In genomic region chr14:35818346-35819115, GRCh38 we compare ENCODE assay signal across 8 cellular contexts. TPM values are rescaled to one million over a fixed set of nuclear protein-coding genes. Genes with fewer than 3 reads are reported as not detected.
DNase-seq lines count a peak whose midpoint lies in the region; ATAC-seq and TF ChIP-seq lines count a peak whose summit lies in the region.

No MANE protein-coding gene starts in this region.

- H3K9me3 ChIP-seq in HEK293 (ENCODE audit: control insufficient read depth, insufficient read depth, low read depth, low read length): no peaks in the 10 kb centered on the region
- no peaks in the 10 kb centered on the region for H3K9me3 ChIP-seq in Peyer's patch
- no peaks in the 10 kb centered on the region for H3K9me3 ChIP-seq in mucosa of descending colon
- no peaks in the 10 kb centered on the region for H3K9me3 ChIP-seq in effector memory CD4-positive, alpha-beta T cell (ENCODE audit: control insufficient read depth, low read length)

- H3K27me3 ChIP-seq in Peyer's patch: no peaks in the 10 kb centered on the region
- no peaks in the 10 kb centered on the region for H3K27me3 ChIP-seq in effector memory CD4-positive, alpha-beta T cell (replicated peaks; ENCODE audit: control insufficient read depth, insufficient read depth, low read length, poor library complexity, severe bottlenecking)

- POLR2A ChIA-PET in HEK293 (lab: Yijun Ruan, JAX): interaction anchor here (1.0 to 2.1 kb wide), 2 partner anchors 8 to 10 kb away, joined by 4 to 6 read pairs; partner anchors contain the start of gene BRMS1L

- no peak for TF ChIP-seq CTCF in HEK293 (tag by site-specific recombination; IDR thresholded peaks at IDR 0.05)
- TF ChIP-seq CTCF in Peyer's patch (IDR thresholded peaks at IDR 0.05): peak in 5 of 6 experiments; percentile 43 to 74 (median 69)
- peak; percentile 34 for TF ChIP-seq CTCF in mucosa of descending colon (IDR thresholded peaks at IDR 0.05)

- no peak for TF ChIP-seq POLR2A in Peyer's patch (IDR thresholded peaks at IDR 0.05)

- CTCF ChIA-PET in HEK293 (lab: Yijun Ruan, JAX): interaction anchor here (0.5 to 2.7 kb wide), 17 partner anchors 10 to 677 kb away, joined by 3 to 8 read pairs (median 4); partner anchors contain the start of gene INSM2

- H3K4me1 ChIP-seq in HEK293 (ENCODE audit: control insufficient read depth, insufficient read depth, low read length) (peaks cover 2% of the 10 kb centered on the region; the same call in 1 of the 2 replicates), Peyer's patch (no peaks in the 10 kb centered on the region), mucosa of descending colon (ENCODE audit: low read depth) (no peaks in the 10 kb centered on the region)
- H3K4me1 ChIP-seq in effector memory CD4-positive, alpha-beta T cell (ENCODE audit: control insufficient read depth, insufficient read depth, low read length, poor library complexity, severe bottlenecking): no peaks in the 10 kb centered on the region

- H3K36me3 ChIP-seq in HEK293 (ENCODE audit: control insufficient read depth in 2 of 2, insufficient read depth in 1 of 2, low read length in 2 of 2): no peaks in the 10 kb centered on the region
- no peaks in the 10 kb centered on the region for H3K36me3 ChIP-seq in Peyer's patch
- no peaks in the 10 kb centered on the region for H3K36me3 ChIP-seq in mucosa of descending colon (ENCODE audit: low read depth)
- H3K36me3 ChIP-seq in effector memory CD4-positive, alpha-beta T cell (ENCODE audit: control insufficient read depth, insufficient read depth, low read length): no peaks in the 10 kb centered on the region

- DNase-seq in DMS79 (lab: John Stamatoyannopoulos, UW) (peak; percentile 7), Peyer's patch (no peak), epidermal melanocyte (ENCODE audit: insufficient read length, low spot score) (peak; percentile 72), mucosa of descending colon (peak in 1 of 3 donors; percentile 80)
- no peak for DNase-seq in effector memory CD4-positive, alpha-beta T cell
- DNase-seq in activated effector memory CD4-positive, alpha-beta T cell treated with Interleukin-2 at 50 U/mL for 16 hours: no peak

- H3K4me3 ChIP-seq in HEK293 (ENCODE audit: low read depth, low read length) (no peak overlapping the region), Peyer's patch (no peak overlapping the region), mucosa of descending colon (no peak overlapping the region)
- no peak overlapping the region for H3K4me3 ChIP-seq in effector memory CD4-positive, alpha-beta T cell (ENCODE audit: insufficient read depth, low read depth, low read length, poor library complexity, severe bottlenecking)

- intact Hi-C loops in mucosa of descending colon (cut with DNase I, micrococcal nuclease): no loop called here

- H3K27ac ChIP-seq in HEK293 (ENCODE audit: extremely low read depth, low read depth, low read length) (no peak overlapping the region), Peyer's patch (no peak overlapping the region)
- H3K27ac ChIP-seq in effector memory CD4-positive, alpha-beta T cell (ENCODE audit: insufficient read depth, low read length, poor library complexity, severe bottlenecking): no peak overlapping the region

- ATAC-seq in mucosa of descending colon (peak; percentile 75), HG02973 (IDR thresholded peaks at IDR 0.05; ENCODE audit: unreplicated experiment) (no peak)

TF ChIP-seq in HEK293, 187 proteins besides CTCF, POLR2A, EP300 and RAD21:
- TF ChIP-seq ZNF114 (tag by site-specific recombination; IDR thresholded peaks at IDR 0.05) (no peak), ZFHX2 (tag by site-specific recombination; conservative IDR thresholded peaks at IDR 0.05) (0 out of 2 replicates have a peak, but pooled peaks have one; percentile 10), ZNF654 (tag by site-specific recombination; IDR thresholded peaks at IDR 0.05; ENCODE audit: low read depth) (peak; percentile 62), ZNF514 (tag by site-specific recombination; IDR thresholded peaks at IDR 0.05) (no peak), ZNF335 (tag by site-specific recombination; conservative IDR thresholded peaks at IDR 0.05) (peak; percentile 56)
TF ChIP-seq in HEK293: peak in this region for 3.

RNA-seq across cellular contexts. Expression of gene BRMS1L, which starts 7.6 kb away (rescaled TPM):
- total RNA-seq in Peyer's patch: 1 to 10 TPM in 3 of 4 donors, under 1 TPM in 1; 0.53 to 4.1 (median 2.4) TPM
- 1 to 10 TPM; 3.0 to 9.4 (median 3.3) TPM for total RNA-seq in mucosa of descending colon

RNA-seq across cellular contexts. Expression of gene RALGAPA1, which starts 9.4 kb away (rescaled TPM):
- total RNA-seq in Peyer's patch: 100 to 1,000 TPM in 2 of 4 donors, 10 to 100 TPM in 2; 61.8 to 163 (median 89.4) TPM
- 10 to 100 TPM; 64.4 to 92.1 (median 90.6) TPM for total RNA-seq in mucosa of descending colon

Comparison
In these comparisons a context has a peak if more than half of its experiments do, and no peak if none do; other contexts are left out.
1. DNase-seq: peak in DMS79 (single experiment) and epidermal melanocyte (single experiment); none in Peyer's patch (0 of 3), effector memory CD4-positive, alpha-beta T cell (0 of 3) and activated effector memory CD4-positive, alpha-beta T cell treated with Interleukin-2 at 50 U/mL for 16 hours (single experiment).